Comparison of ENCODE assay signal across 10 cellular contexts in the genomic region with DNA sequence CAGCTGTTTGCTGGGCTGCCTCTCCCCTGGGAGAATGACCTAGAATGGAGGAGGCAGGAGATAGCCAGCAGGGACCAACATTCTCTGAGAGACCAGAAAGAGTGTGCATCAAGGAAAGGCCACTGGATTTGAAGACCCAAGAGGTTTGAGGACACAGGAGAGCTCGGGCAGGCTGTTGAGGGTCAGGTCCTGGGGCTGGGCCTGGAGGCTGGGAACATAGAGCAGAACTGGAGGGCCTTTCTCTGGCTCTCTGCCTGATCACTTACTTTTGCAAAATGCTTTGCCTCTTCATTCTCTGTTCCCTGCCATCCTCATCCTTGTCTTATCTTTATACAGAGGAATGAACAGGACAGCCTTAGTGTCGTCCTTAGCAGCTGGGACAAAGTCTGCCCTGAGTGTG. TPM values are rescaled to one million over a fixed set of nuclear protein-coding genes. Genes with fewer than 3 reads are reported as not detected.
"Had no signal": no experiment of that assay in that cellular context is flagged by ENCODE, and none has a peak within 500 bp of the region (broad histone marks: within the 10 kb centered on the region; RNA-seq: fewer than 3 reads in every experiment).

No MANE protein-coding gene starts in this region.

- ATAC-seq: HCT116, K562 had no signal

- H3K4me1 ChIP-seq: HAP-1 had no signal

- H3K4me3 ChIP-seq: HAP-1, K562 had no signal

- H3K36me3 ChIP-seq: HAP-1 had no signal

- FAIRE-seq: HTR-8/SVneo, K562 had no signal

- DNase-seq: GOT3, H7, HFFc6, IMR-90, KG1 had no signal

- H3K9me3 ChIP-seq: HAP-1 had no signal

RNA-seq across cellular contexts. Expression of gene IYD, which starts 2.5 kb away (rescaled TPM):
- total RNA-seq: H4, H7, HFFc6, IMR-90, K562 had no signal
- polyA plus RNA-seq: IMR-90, K562 had no signal
